ENCODE assay signal across 30 cellular contexts in the genomic region with DNA sequence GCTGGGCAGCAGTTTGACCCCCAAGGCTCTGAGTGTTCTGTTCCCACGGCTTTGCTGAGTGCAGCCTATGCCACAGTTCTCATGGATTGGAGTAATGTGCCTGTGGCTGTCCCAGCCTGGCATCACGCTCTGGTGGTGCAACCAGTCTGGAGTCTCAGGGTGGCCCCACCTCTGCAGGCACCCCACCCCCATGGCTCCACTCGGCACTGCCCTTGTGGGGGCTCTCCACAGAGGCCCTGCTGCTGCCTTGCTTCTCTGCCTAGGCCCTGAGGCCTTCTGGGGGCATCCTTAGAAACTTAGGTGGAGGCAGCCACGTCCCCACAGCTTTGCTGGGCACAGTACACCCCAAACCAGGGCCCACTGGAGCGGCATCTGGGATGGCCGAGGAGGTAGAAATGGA.
"Had no signal": no experiment of that assay in that cellular context is flagged by ENCODE, and none has a peak within 500 bp of the region (broad histone marks: within the 10 kb centered on the region; RNA-seq: fewer than 3 reads in every experiment).

No MANE protein-coding gene starts in this region.

- H3K4me1 ChIP-seq: ascending aorta, breast epithelium, colonic mucosa, esophagus muscularis mucosa, gastroesophageal sphincter had no signal

- H3K36me3 Mint-ChIP-seq: activated CD4-positive, alpha-beta memory T cell treated with anti-CD3 and anti-CD28 coated beads for 36 hours; activated naive CD4-positive, alpha-beta T cell treated with anti-CD3 and anti-CD28 coated beads, Interleukin-2, amount 10 ng/mL, durations not matched to agents 7 days and 5 days; activated naive CD4-positive, alpha-beta T cell treated with anti-CD3 and anti-CD28 coated beads, Interleukin-2, amount 50 U/mL, for 72 hours; activated naive CD8-positive, alpha-beta T cell treated with anti-CD3 and anti-CD28 coated beads, Interleukin-2, amount 10 ng/mL, durations not matched to agents 7 days and 5 days; brain had no signal

- H3K27me3 Mint-ChIP-seq: activated B cell treated with CpG ODN at 0.5 μM for 24 hours; activated CD4-positive, alpha-beta memory T cell treated with anti-CD3 and anti-CD28 coated beads for 36 hours; activated T-cell treated with anti-CD3 and anti-CD28 coated beads, Interleukin-2, amount 50 U/mL, for 24 hours had no signal

- H3K4me3 ChIP-seq: ascending aorta, breast epithelium, cardiac muscle cell, colonic mucosa, esophagus muscularis mucosa, gastroesophageal sphincter had no signal

- ATAC-seq: activated CD4-positive, CD25-positive, alpha-beta regulatory T cell treated with anti-CD3 and anti-CD28 coated beads, Interleukin-2, amount 50 U/mL, for 24 hours; activated naive CD4-positive, alpha-beta T cell treated with anti-CD3 and anti-CD28 coated beads, Interleukin-2, amount 50 U/mL, for 72 hours; activated T-cell treated with anti-CD3 and anti-CD28 coated beads, Interleukin-2, amount 50 U/mL, for 72 hours; effector memory CD8-positive, alpha-beta T cell; gastroesophageal sphincter; T-helper 17 cell had no signal

- H3K36me3 ChIP-seq: ascending aorta, breast epithelium, cardiac muscle cell, colonic mucosa, esophagus muscularis mucosa, gastroesophageal sphincter, WERI-Rb-1 had no signal

- H3K9me3 Mint-ChIP-seq: activated B cell treated with CpG ODN at 0.5 μM for 24 hours; activated CD4-positive, alpha-beta memory T cell treated with anti-CD3 and anti-CD28 coated beads for 36 hours; activated naive CD4-positive, alpha-beta T cell treated with anti-CD3 and anti-CD28 coated beads, Interleukin-2, amount 10 ng/mL, durations not matched to agents 7 days and 5 days; activated naive CD4-positive, alpha-beta T cell treated with anti-CD3 and anti-CD28 coated beads, Interleukin-2, amount 50 U/mL, for 72 hours; activated naive CD8-positive, alpha-beta T cell treated with anti-CD3 and anti-CD28 coated beads, Interleukin-2, amount 10 ng/mL, durations not matched to agents 7 days and 5 days; activated T-cell treated with anti-CD3 and anti-CD28 coated beads, Interleukin-2, amount 50 U/mL, for 24 hours; activated T-cell treated with anti-CD3 and anti-CD28 coated beads, Interleukin-2, amount 50 U/mL, for 72 hours; brain; effector memory CD8-positive, alpha-beta T cell; T-helper 2 cell treated with Interferon-gamma antibody and Interleukin-4, amounts not matched to agents 5 μg/mL and 100 μg/mL, for 36 hours had no signal

- H3K4me1 Mint-ChIP-seq: activated naive CD4-positive, alpha-beta T cell treated with anti-CD3 and anti-CD28 coated beads, Interleukin-2, amount 10 ng/mL, durations not matched to agents 7 days and 5 days; activated naive CD8-positive, alpha-beta T cell treated with anti-CD3 and anti-CD28 coated beads, Interleukin-2, amount 10 ng/mL, durations not matched to agents 7 days and 5 days; brain had no signal

- H3K9me3 ChIP-seq: ascending aorta, breast epithelium, colonic mucosa, esophagus muscularis mucosa, gastroesophageal sphincter had no signal

- DNase-seq: activated B cell treated with CpG ODN at 0.5 μM for 24 hours; activated CD4-positive, alpha-beta memory T cell treated with anti-CD3 and anti-CD28 coated beads for 36 hours; activated CD4-positive, alpha-beta T cell treated with anti-CD3 and anti-CD28 coated beads for 48 hours; activated CD8-positive, alpha-beta memory T cell treated with anti-CD3 and anti-CD28 coated beads, Interleukin-2, amount 50 U/mL, for 48 hours; activated gamma-delta T cell; activated naive CD4-positive, alpha-beta T cell; activated naive CD4-positive, alpha-beta T cell treated with anti-CD3 and anti-CD28 coated beads, Interleukin-2, amount 10 ng/mL, durations not matched to agents 7 days and 5 days; activated naive CD8-positive, alpha-beta T cell treated with anti-CD3 and anti-CD28 coated beads, Interleukin-2, amount 10 ng/mL, durations not matched to agents 7 days and 5 days; activated T-cell treated with anti-CD3 and anti-CD28 coated beads for 4 hours; activated T-cell treated with anti-CD3 and anti-CD28 coated beads, Interleukin-2, amount 50 U/mL, for 24 hours; activated T-cell treated with anti-CD3 and anti-CD28 coated beads, Interleukin-2, amount 50 U/mL, for 72 hours; central memory CD4-positive, alpha-beta T cell; cerebellar nuclear complex; colonic mucosa; effector memory CD8-positive, alpha-beta T cell; erythroblast; foreskin melanocyte; T-helper 1 cell; T-helper 17 cell; T1000; WERI-Rb-1 had no signal

- H3K4me3 Mint-ChIP-seq: activated B cell treated with CpG ODN at 0.5 μM for 24 hours; activated CD4-positive, alpha-beta memory T cell treated with anti-CD3 and anti-CD28 coated beads for 36 hours; activated naive CD4-positive, alpha-beta T cell treated with anti-CD3 and anti-CD28 coated beads, Interleukin-2, amount 10 ng/mL, durations not matched to agents 7 days and 5 days; activated naive CD8-positive, alpha-beta T cell treated with anti-CD3 and anti-CD28 coated beads, Interleukin-2, amount 10 ng/mL, durations not matched to agents 7 days and 5 days; activated T-cell treated with anti-CD3 and anti-CD28 coated beads, Interleukin-2, amount 50 U/mL, for 24 hours; activated T-cell treated with anti-CD3 and anti-CD28 coated beads, Interleukin-2, amount 50 U/mL, for 72 hours; brain; effector memory CD8-positive, alpha-beta T cell; T-helper 17 cell; T-helper 2 cell treated with Interferon-gamma antibody and Interleukin-4, amounts not matched to agents 5 μg/mL and 100 μg/mL, for 36 hours had no signal

- H3K27me3 ChIP-seq: ascending aorta, breast epithelium, cardiac muscle cell, colonic mucosa, esophagus muscularis mucosa, gastroesophageal sphincter had no signal

- H3K27ac ChIP-seq: ascending aorta, breast epithelium, cardiac muscle cell, colonic mucosa, esophagus muscularis mucosa, gastroesophageal sphincter, WERI-Rb-1 had no signal

- H3K27ac Mint-ChIP-seq: activated B cell treated with CpG ODN at 0.5 μM for 24 hours; activated CD4-positive, alpha-beta memory T cell treated with anti-CD3 and anti-CD28 coated beads for 36 hours; activated naive CD4-positive, alpha-beta T cell treated with anti-CD3 and anti-CD28 coated beads, Interleukin-2, amount 10 ng/mL, durations not matched to agents 7 days and 5 days; activated naive CD4-positive, alpha-beta T cell treated with anti-CD3 and anti-CD28 coated beads, Interleukin-2, amount 50 U/mL, for 72 hours; activated naive CD8-positive, alpha-beta T cell treated with anti-CD3 and anti-CD28 coated beads, Interleukin-2, amount 10 ng/mL, durations not matched to agents 7 days and 5 days; activated T-cell treated with anti-CD3 and anti-CD28 coated beads, Interleukin-2, amount 50 U/mL, for 24 hours; activated T-cell treated with anti-CD3 and anti-CD28 coated beads, Interleukin-2, amount 50 U/mL, for 72 hours; brain; effector memory CD8-positive, alpha-beta T cell; T-helper 17 cell; T-helper 2 cell treated with Interferon-gamma antibody and Interleukin-4, amounts not matched to agents 5 μg/mL and 100 μg/mL, for 36 hours had no signal
